ENCODE assay signal across 13 cellular contexts in genomic region chr11:3126207-3126865, GRCh38. TPM values are rescaled to one million over a fixed set of nuclear protein-coding genes. Genes with fewer than 3 reads are reported as not detected.
DNase-seq lines count a peak whose midpoint lies in the region; ATAC-seq and TF ChIP-seq lines count a peak whose summit lies in the region.
"Had no signal": no experiment of that assay in that cellular context is flagged by ENCODE, and none has a peak within 500 bp of the region (broad histone marks: within the 10 kb centered on the region; RNA-seq: fewer than 3 reads in every experiment).

No MANE protein-coding gene starts in this region.

- no peak overlapping the region for H3K27ac Mint-ChIP-seq in endodermal cell
- H3K27ac Mint-ChIP-seq: activated CD8-positive, alpha-beta T cell treated with anti-CD3 and anti-CD28 coated beads, Interleukin-2, amount 10 ng/mL, durations not matched to agents 7 days and 5 days; activated naive CD8-positive, alpha-beta T cell treated with anti-CD3 and anti-CD28 coated beads, Interleukin-2, amount 10 ng/mL, durations not matched to agents 7 days and 5 days had no signal

- no peak overlapping the region for H3K4me3 ChIP-seq in endodermal cell (ENCODE audit: low read length)
- H3K4me3 ChIP-seq in mucosa of descending colon: no peak overlapping the region
- peak overlapping the region; percentile 16 for H3K4me3 ChIP-seq in upper lobe of right lung

- no peak overlapping the region for H3K27ac ChIP-seq in endodermal cell (ENCODE audit: low read depth, low read length)
- peak overlapping the region; percentile 70 for H3K27ac ChIP-seq in upper lobe of right lung

- peaks cover 20% of the 10 kb centered on the region for H3K27me3 Mint-ChIP-seq in endodermal cell (ENCODE audit: insufficient read depth)
- H3K27me3 Mint-ChIP-seq: activated naive CD8-positive, alpha-beta T cell treated with anti-CD3 and anti-CD28 coated beads, Interleukin-2, amount 10 ng/mL, durations not matched to agents 7 days and 5 days had no signal

- no peaks in the 10 kb centered on the region for H3K4me1 Mint-ChIP-seq in endodermal cell

- intact Hi-C loops in mucosa of descending colon (cut with DNase I, micrococcal nuclease): loop anchor here in 1 of 2 donors (10.0 kb wide), 1 partner anchor 48 kb away; no protein-coding TSS in a partner anchor
- intact Hi-C loops in upper lobe of right lung (cut with DNase I): no loop called here

- WGBS in endodermal cell (ENCODE audit: insufficient coverage in 1 of 2, insufficient read length in 1 of 2), 2 experiments: 93 to 94% methylated on average over 8 to 21 of the region's 21 CpGs

- no peaks in the 10 kb centered on the region for H3K36me3 ChIP-seq in endodermal cell (ENCODE audit: control insufficient read depth, insufficient read depth, low read length)
- H3K36me3 ChIP-seq in mucosa of descending colon (ENCODE audit: low read depth): no peaks in the 10 kb centered on the region
- H3K36me3 ChIP-seq in upper lobe of right lung: peaks cover 10% of the 10 kb centered on the region

- H3K9me3 ChIP-seq in endodermal cell (ENCODE audit: control insufficient read depth, low read length): no peaks in the 10 kb centered on the region
- no peaks in the 10 kb centered on the region for H3K9me3 ChIP-seq in mucosa of descending colon
- H3K9me3 ChIP-seq in upper lobe of right lung: no peaks in the 10 kb centered on the region

- H3K4me1 ChIP-seq in endodermal cell (ENCODE audit: control insufficient read depth, insufficient read depth, low read length): no peaks in the 10 kb centered on the region
- peaks cover 23% of the 10 kb centered on the region for H3K4me1 ChIP-seq in mucosa of descending colon (ENCODE audit: low read depth)
- peaks cover 25% of the 10 kb centered on the region for H3K4me1 ChIP-seq in upper lobe of right lung

- ATAC-seq in mucosa of descending colon (peak; percentile 93), upper lobe of right lung (peak; percentile 55), GM18870 (IDR thresholded peaks at IDR 0.05; ENCODE audit: unreplicated experiment) (no peak), omental fat pad (ENCODE audit: low FRiP score) (no peak)
- ATAC-seq: activated CD8-positive, alpha-beta T cell treated with anti-CD3 and anti-CD28 coated beads, Interleukin-2, amount 10 ng/mL, durations not matched to agents 7 days and 5 days had no signal

- H3K9me3 Mint-ChIP-seq in endodermal cell: no peaks in the 10 kb centered on the region
- H3K9me3 Mint-ChIP-seq: activated naive CD8-positive, alpha-beta T cell treated with anti-CD3 and anti-CD28 coated beads, Interleukin-2, amount 10 ng/mL, durations not matched to agents 7 days and 5 days had no signal

- peaks cover 3% of the 10 kb centered on the region for H3K36me3 Mint-ChIP-seq in endodermal cell (ENCODE audit: low read depth)
- H3K36me3 Mint-ChIP-seq: activated naive CD8-positive, alpha-beta T cell treated with anti-CD3 and anti-CD28 coated beads, Interleukin-2, amount 10 ng/mL, durations not matched to agents 7 days and 5 days had no signal

- no peak for TF ChIP-seq CTCF in endodermal cell (conservative IDR thresholded peaks at IDR 0.05)
- TF ChIP-seq CTCF in mucosa of descending colon (IDR thresholded peaks at IDR 0.05): no peak
- no peak for TF ChIP-seq CTCF in upper lobe of right lung (IDR thresholded peaks at IDR 0.05)
- TF ChIP-seq CTCF in omental fat pad (IDR thresholded peaks at IDR 0.05): no peak

- DNase-seq in NCI-H2196 (lab: John Stamatoyannopoulos, UW; ENCODE audit: unreplicated experiment) (peak; percentile 23), NCI-H2196 treated with DMSO at 0.1 percent for 48 hours (lab: John Stamatoyannopoulos, UW; ENCODE audit: unreplicated experiment) (no peak), endodermal cell (peak; percentile 31), mucosa of descending colon (peak; percentile 87 to 92 (median 91)), upper lobe of right lung (peak; percentile 73), retina (no peak), omental fat pad (ENCODE audit: low spot score) (no peak)
- DNase-seq: activated CD8-positive, alpha-beta T cell treated with anti-CD3 and anti-CD28 coated beads, Interleukin-2, amount 10 ng/mL, durations not matched to agents 7 days and 5 days; activated naive CD8-positive, alpha-beta T cell treated with anti-CD3 and anti-CD28 coated beads, Interleukin-2, amount 10 ng/mL, durations not matched to agents 7 days and 5 days; DMS79; NCI-H748 treated with DMSO at 0.1 percent for 48 hours; SW 1271 had no signal

- no peaks in the 10 kb centered on the region for H3K27me3 ChIP-seq in endodermal cell (ENCODE audit: control insufficient read depth, insufficient read depth, low read length, poor library complexity, severe bottlenecking)
- H3K27me3 ChIP-seq in upper lobe of right lung: no peaks in the 10 kb centered on the region

- H3K4me3 Mint-ChIP-seq in endodermal cell: no peak overlapping the region
- H3K4me3 Mint-ChIP-seq: activated CD8-positive, alpha-beta T cell treated with anti-CD3 and anti-CD28 coated beads, Interleukin-2, amount 10 ng/mL, durations not matched to agents 7 days and 5 days; activated naive CD8-positive, alpha-beta T cell treated with anti-CD3 and anti-CD28 coated beads, Interleukin-2, amount 10 ng/mL, durations not matched to agents 7 days and 5 days had no signal

- no peak overlapping the region for H3K9ac ChIP-seq in endodermal cell (ENCODE audit: extremely low read depth, low read length, poor library complexity, severe bottlenecking)

RNA-seq across cellular contexts. Expression of gene OSBPL5, which starts 38.8 kb away (rescaled TPM):
- total RNA-seq in endodermal cell: 1 to 10 TPM; 1.2 to 4.8 TPM
- polyA plus RNA-seq in endodermal cell (2013, experiment 1 of 2): 15.4 TPM
- 16.4 TPM for polyA plus RNA-seq in endodermal cell (2013, experiment 2 of 2)
- total RNA-seq in mucosa of descending colon: 10 to 100 TPM; 43.6 to 64.1 (median 52.4) TPM
- 52.6 TPM for total RNA-seq in upper lobe of right lung
- 10 to 100 TPM; 14.1 to 67.6 (median 31.8) TPM for total RNA-seq in omental fat pad

Comparison
In these comparisons a context has a peak if more than half of its experiments do, and no peak if none do; other contexts are left out.
1. DNase-seq: peak in NCI-H2196 (single experiment), endodermal cell (single experiment), mucosa of descending colon (3 of 3) and upper lobe of right lung (single experiment); none in NCI-H2196 treated with DMSO at 0.1 percent for 48 hours (single experiment), retina (single experiment) and omental fat pad (single experiment).
2. ATAC-seq: peak in mucosa of descending colon (single experiment) and upper lobe of right lung (single experiment); none in GM18870 (single experiment) and omental fat pad (single experiment).